In genomic region chr4:123418486-123418931, GRCh38 we compare ENCODE assay signal across 8 cellular contexts. TPM values are rescaled to one million over a fixed set of nuclear protein-coding genes. Genes with fewer than 3 reads are reported as not detected.
DNase-seq lines count a peak whose midpoint lies in the region; ATAC-seq, FAIRE-seq and TF ChIP-seq lines count a peak whose summit lies in the region.

No MANE protein-coding gene starts in this region.

- H3K4me3 ChIP-seq in WI38 (ENCODE audit: low read depth, low read length) (peak overlapping the region; percentile 29; the same call in 1 of the 2 replicates), right atrium auricular region (no peak overlapping the region), small intestine (ENCODE audit: low read depth in 1 of 2, low read length in 2 of 2) (no peak overlapping the region)

- ATAC-seq in GM18867 (IDR thresholded peaks at IDR 0.05; ENCODE audit: unreplicated experiment) = peak; percentile 81
- ATAC-seq in HG03064 (IDR thresholded peaks at IDR 0.05; ENCODE audit: low read depth, unreplicated experiment) = peak; percentile 86

- H3K36me3 ChIP-seq in right atrium auricular region = no peaks in the 10 kb centered on the region
- H3K36me3 ChIP-seq in small intestine (ENCODE audit: control insufficient read depth in 2 of 2, insufficient read depth in 2 of 2, low read length in 2 of 2) = no peaks in the 10 kb centered on the region

- H3K9me3 ChIP-seq in right atrium auricular region (no peaks in the 10 kb centered on the region), small intestine (ENCODE audit: control insufficient read depth, low read depth) (no peaks in the 10 kb centered on the region)

- TF ChIP-seq CTCF in WI38 (IDR thresholded peaks at IDR 0.05; ENCODE audit: low read depth, low read length) (no peak), right atrium auricular region (IDR thresholded peaks at IDR 0.05) (no peak)

- 6 to 28% (median 15%) methylated on average over 1 of the region's 1 CpG for WGBS in small intestine, 3 donors

- peak; percentile 82 for DNase-seq in A172 (ENCODE audit: low spot score)
- peak; percentile 89 for DNase-seq in NCI-H2029 treated with DMSO at 0.1 percent for 48 hours (lab: John Stamatoyannopoulos, UW)
- no peak for DNase-seq in right atrium auricular region (ENCODE audit: low spot score)
- DNase-seq in small intestine = peak; percentile 46
- DNase-seq in nucleus accumbens (lab: John Stamatoyannopoulos, UW) = no peak

- peaks cover 0 to 14% of the 10 kb centered on the region in 2 donors for H3K4me1 ChIP-seq in right atrium auricular region
- peaks cover 0 to 8% of the 10 kb centered on the region in 2 donors for H3K4me1 ChIP-seq in small intestine (ENCODE audit: control insufficient read depth in 2 of 2, insufficient read depth in 1 of 2, low read depth in 1 of 2, low read length in 1 of 2)

- no peak for FAIRE-seq in small intestine (lab: Jason Lieb, UNC)

- H3K27me3 ChIP-seq in right atrium auricular region (no peaks in the 10 kb centered on the region), small intestine (ENCODE audit: control insufficient read depth in 2 of 2, insufficient read depth in 2 of 2, low read length in 2 of 2) (no peaks in the 10 kb centered on the region)

- H3K27ac ChIP-seq in right atrium auricular region (peak overlapping the region; percentile 36 to 44), small intestine (ENCODE audit: low read depth in 1 of 2, low read length in 1 of 2) (peak overlapping the region in 1 of 2 donors; percentile 54)

RNA-seq across cellular contexts. Expression of gene SPRY1, which starts 21.9 kb away (rescaled TPM):
- total RNA-seq in A172 (2014; rRNA removed; shearing (Covaris generic)) = 0.05 TPM in 1 of 2 replicates, not detected in the other
- total RNA-seq in right atrium auricular region = 100 to 1,000 TPM in 1 of 2 donors, 10 to 100 TPM in 1; 50.0 to 118 TPM
- 10 to 100 TPM in 2 of 3 donors, 1 to 10 TPM in 1; 6.5 to 28.6 (median 11.9) TPM for polyA plus RNA-seq in small intestine

Comparison
In these comparisons a context has a peak if more than half of its experiments do, and no peak if none do; other contexts are left out.
1. DNase-seq: peak in A172 (single experiment), NCI-H2029 treated with DMSO at 0.1 percent for 48 hours (single experiment) and small intestine (single experiment); none in right atrium auricular region (single experiment) and nucleus accumbens (0 of 56).
2. RNA of gene SPRY1, which starts 21.9 kb away (total RNA-seq): 50.0 to 118 TPM in right atrium auricular region; 0.05 TPM in A172; every median in the first group is over 10 times any median in the second.